8 cellular contexts compared by ENCODE assay signal in genomic region chr17:81510524-81510797, GRCh38. TPM values are rescaled to one million over a fixed set of nuclear protein-coding genes. Genes with fewer than 3 reads are reported as not detected.
DNase-seq lines count a peak whose midpoint lies in the region; ATAC-seq and TF ChIP-seq lines count a peak whose summit lies in the region.

No MANE protein-coding gene starts in this region.

- no peak for TF ChIP-seq POLR2A in spleen (IDR thresholded peaks at IDR 0.05)

- H3K4me3 ChIP-seq in iPS-15b (ENCODE audit: low read depth, low read length) (peak overlapping the region; percentile 95), spleen (peak overlapping the region; percentile 86 to 99 (median 94))

- H3K27me3 ChIP-seq in iPS-15b (ENCODE audit: control insufficient read depth, insufficient read depth, low read length) = no peaks in the 10 kb centered on the region
- H3K27me3 ChIP-seq in spleen (replicated peaks in 1 of 7) = no peaks in the 10 kb centered on the region

- peaks cover 14% of the 10 kb centered on the region for H3K4me1 Mint-ChIP-seq in HFFc6 (ENCODE audit: low read depth)
- H3K4me1 Mint-ChIP-seq in activated CD8-positive, alpha-beta T cell treated with anti-CD3 and anti-CD28 coated beads, Interleukin-2, amount 10 ng/mL, durations not matched to agents 7 days and 5 days (ENCODE audit: low read depth) = peaks cover 20% of the 10 kb centered on the region

- H3K4me3 Mint-ChIP-seq in HFFc6 = peak overlapping the region; percentile 99
- H3K4me3 Mint-ChIP-seq in activated CD8-positive, alpha-beta T cell treated with anti-CD3 and anti-CD28 coated beads, Interleukin-2, amount 10 ng/mL, durations not matched to agents 7 days and 5 days = peak overlapping the region; percentile 95

- POLR2A ChIA-PET in activated CD8-positive, alpha-beta T cell treated with anti-CD3 and anti-CD28 coated beads, Interleukin-2, amount 10 ng/mL, durations not matched to agents 7 days and 5 days (lab: Charles Lee) = interaction anchor here (0.7 to 3.0 kb wide), 7 partner anchors 11 to 939 kb away, joined by 3 to 13 read pairs (median 5); partner anchors contain the start of gene FAAP100

- no peak for TF ChIP-seq CTCF in HFFc6 (IDR thresholded peaks at IDR 0.05)
- TF ChIP-seq CTCF in spleen (IDR thresholded peaks at IDR 0.05 in 8 of 11, conservative IDR thresholded peaks at IDR 0.05 in 3 of 11) = no peak
- no peak for TF ChIP-seq CTCF in GM10266 (IDR thresholded peaks at IDR 0.05; ENCODE audit: control insufficient read depth, insufficient read depth, low read depth, missing control alignments)

- peaks cover 43% of the 10 kb centered on the region for H3K27me3 Mint-ChIP-seq in HFFc6 (ENCODE audit: insufficient read depth)
- H3K27me3 Mint-ChIP-seq in activated CD8-positive, alpha-beta T cell treated with anti-CD3 and anti-CD28 coated beads, Interleukin-2, amount 10 ng/mL, durations not matched to agents 7 days and 5 days (ENCODE audit: low read depth) = no peaks in the 10 kb centered on the region

- peak overlapping the region; percentile 96 for H3K27ac Mint-ChIP-seq in HFFc6
- peak overlapping the region; percentile 96 for H3K27ac Mint-ChIP-seq in activated CD8-positive, alpha-beta T cell treated with anti-CD3 and anti-CD28 coated beads, Interleukin-2, amount 10 ng/mL, durations not matched to agents 7 days and 5 days

- peaks cover 39% of the 10 kb centered on the region for H3K36me3 Mint-ChIP-seq in HFFc6 (ENCODE audit: low read depth)
- peaks cover 45% of the 10 kb centered on the region for H3K36me3 Mint-ChIP-seq in activated CD8-positive, alpha-beta T cell treated with anti-CD3 and anti-CD28 coated beads, Interleukin-2, amount 10 ng/mL, durations not matched to agents 7 days and 5 days (ENCODE audit: low read depth)

- H3K9me3 Mint-ChIP-seq in HFFc6 = peaks cover 31% of the 10 kb centered on the region
- no peaks in the 10 kb centered on the region for H3K9me3 Mint-ChIP-seq in activated CD8-positive, alpha-beta T cell treated with anti-CD3 and anti-CD28 coated beads, Interleukin-2, amount 10 ng/mL, durations not matched to agents 7 days and 5 days (ENCODE audit: insufficient read depth)

- intact Hi-C loops in spleen (cut with DNase I; ENCODE audit: low total_unique reads) = no loop called here

- WGBS in spleen, 5 donors = 0 to 6% (median 3%) methylated on average over 9 to 10 of the region's 10 CpGs

- H3K9me3 ChIP-seq in iPS-15b (ENCODE audit: control insufficient read depth, insufficient read depth, low read length) (no peaks in the 10 kb centered on the region), spleen (no peaks in the 10 kb centered on the region)

- peak overlapping the region; percentile 95 for H3K9ac ChIP-seq in iPS-15b (ENCODE audit: low read depth, low read length)

- CTCF ChIA-PET in activated CD8-positive, alpha-beta T cell treated with anti-CD3 and anti-CD28 coated beads, Interleukin-2, amount 10 ng/mL, durations not matched to agents 7 days and 5 days (lab: Charles Lee) = interaction anchor here (0.6 to 3.9 kb wide), 2 partner anchors 14 to 26 kb away, joined by 3 to 14 read pairs; no protein-coding TSS in a partner anchor

- ATAC-seq in activated CD8-positive, alpha-beta T cell treated with anti-CD3 and anti-CD28 coated beads, Interleukin-2, amount 10 ng/mL, durations not matched to agents 7 days and 5 days = no peak
- ATAC-seq in GM18870 (IDR thresholded peaks at IDR 0.05; ENCODE audit: unreplicated experiment) = no peak

- DNase-seq in HFFc6 (no peak), spleen (no peak), NCI-H748 treated with DMSO at 0.1 percent for 48 hours (lab: John Stamatoyannopoulos, UW) (no peak), DMS 273 (lab: John Stamatoyannopoulos, UW; ENCODE audit: unreplicated experiment) (no peak), GM10266 (ENCODE audit: extremely low spot score) (no peak)
- no peak for DNase-seq in activated CD8-positive, alpha-beta T cell treated with anti-CD3 and anti-CD28 coated beads, Interleukin-2, amount 10 ng/mL, durations not matched to agents 7 days and 5 days

- H3K4me1 ChIP-seq in iPS-15b (ENCODE audit: control insufficient read depth, insufficient read depth, low read length) (no peaks in the 10 kb centered on the region), spleen (peaks cover 14 to 63% (median 41%) of the 10 kb centered on the region in 6 donors)

- H3K27ac ChIP-seq in spleen = peak overlapping the region; percentile 88 to 100 (median 100)

- H3K36me3 ChIP-seq in iPS-15b (ENCODE audit: control insufficient read depth, insufficient read depth, low read length) (peaks cover 35% of the 10 kb centered on the region), spleen (peaks cover 4 to 42% (median 35%) of the 10 kb centered on the region in 6 donors)

RNA-seq across cellular contexts. Expression of gene ACTG1, which starts 2.1 kb away (rescaled TPM):
- total RNA-seq in HFFc6 (2021; fragmentation: NEBNext Ultra II Directional; extraction: Animal tissue kit (Norgen Biotek cat#: 25700)) = over 10,000 TPM in 3 of 6 experiments, 1,000 to 10,000 TPM in 3; 7,891 to 11,135 (median 9,908) TPM
- total RNA-seq in activated CD8-positive, alpha-beta T cell treated with anti-CD3 and anti-CD28 coated beads, Interleukin-2, amount 10 ng/mL, durations not matched to agents 7 days and 5 days = 1,000 to 10,000 TPM; 5,147 to 5,318 TPM
- total RNA-seq in spleen = 1,000 to 10,000 TPM; 1,726 to 6,270 (median 2,803) TPM
- polyA plus RNA-seq in spleen = 1,000 to 10,000 TPM; 1,119 to 1,902 (median 1,793) TPM

RNA-seq across cellular contexts. Expression of gene FSCN2, which starts 17.7 kb away (rescaled TPM):
- total RNA-seq in HFFc6 (2021; fragmentation: NEBNext Ultra II Directional; extraction: Animal tissue kit (Norgen Biotek cat#: 25700)) = 1 to 10 TPM in 3 of 6 experiments, under 1 TPM in 3; 0.71 to 1.4 (median 0.99) TPM
- under 1 TPM; 0.52 to 0.74 TPM for total RNA-seq in activated CD8-positive, alpha-beta T cell treated with anti-CD3 and anti-CD28 coated beads, Interleukin-2, amount 10 ng/mL, durations not matched to agents 7 days and 5 days
- total RNA-seq in spleen = 1 to 10 TPM; 1.2 to 4.0 (median 2.8) TPM
- polyA plus RNA-seq in spleen = 1 to 10 TPM in 1 of 3 donors, under 1 TPM in 2; 0.41 to 2.6 (median 0.76) TPM

RNA-seq across cellular contexts. Expression of gene FAAP100, which starts 41.7 kb away (rescaled TPM):
- 10 to 100 TPM; 21.9 to 27.7 (median 23.9) TPM for total RNA-seq in HFFc6 (2021; fragmentation: NEBNext Ultra II Directional; extraction: Animal tissue kit (Norgen Biotek cat#: 25700))
- total RNA-seq in activated CD8-positive, alpha-beta T cell treated with anti-CD3 and anti-CD28 coated beads, Interleukin-2, amount 10 ng/mL, durations not matched to agents 7 days and 5 days = 10 to 100 TPM; 39.2 to 43.6 TPM
- 10 to 100 TPM; 36.8 to 59.2 (median 50.2) TPM for total RNA-seq in spleen
- 10 to 100 TPM; 32.2 to 77.2 (median 52.0) TPM for polyA plus RNA-seq in spleen
